8 cellular contexts compared by ENCODE assay signal in the genomic region with DNA sequence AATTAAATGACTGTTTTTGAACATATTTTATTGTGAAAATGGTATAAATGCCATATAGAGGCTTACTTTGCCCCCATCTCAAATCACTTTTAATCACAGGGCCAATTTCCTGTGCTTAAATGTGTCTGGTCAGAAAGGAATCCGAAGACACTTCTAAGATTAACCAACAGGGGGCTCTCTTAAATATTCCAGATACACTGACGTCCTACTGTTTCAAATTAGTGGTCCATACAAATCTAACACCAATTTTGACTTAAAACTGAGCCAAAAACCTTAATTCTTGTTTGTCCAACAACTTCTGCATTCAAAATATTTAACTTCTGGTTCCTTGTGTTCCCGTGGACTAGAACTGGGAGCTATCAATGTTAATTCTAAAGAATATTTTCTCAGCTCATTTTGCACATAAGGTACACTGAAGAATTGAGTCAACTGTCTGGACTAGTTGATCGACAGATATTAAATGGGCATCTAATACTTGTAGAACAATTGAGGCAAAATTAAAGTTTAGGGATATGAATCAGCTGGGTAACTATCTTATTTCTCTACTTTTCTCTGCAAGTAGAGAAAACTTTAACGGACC.
DNase-seq lines count a peak whose midpoint lies in the region; TF ChIP-seq lines count a peak whose summit lies in the region.

No MANE protein-coding gene starts in this region.

- intact Hi-C loops in left ventricle myocardium inferior (cut with micrococcal nuclease) (no loop called here), cardiac septum (cut with DNase I) (no loop called here), vagina (cut with DNase I) (no loop called here)

- TF ChIP-seq POLR2A in vagina (IDR thresholded peaks at IDR 0.05): no peak

- no peaks in the 10 kb centered on the region for H3K36me3 ChIP-seq in left ventricle myocardium inferior
- H3K36me3 ChIP-seq in vagina: no peaks in the 10 kb centered on the region

- H3K9me3 ChIP-seq in left ventricle myocardium inferior (replicated peaks): no peaks in the 10 kb centered on the region
- H3K9me3 ChIP-seq in vagina: no peaks in the 10 kb centered on the region

- H3K27me3 ChIP-seq in left ventricle myocardium inferior (ENCODE audit: low read depth): no peaks in the 10 kb centered on the region
- H3K27me3 ChIP-seq in vagina: no peaks in the 10 kb centered on the region

- TF ChIP-seq CTCF in left ventricle myocardium inferior (IDR thresholded peaks at IDR 0.05; ENCODE audit: borderline replicate concordance): peak; percentile 66
- TF ChIP-seq CTCF in astrocyte of the spinal cord (IDR thresholded peaks at IDR 0.05; ENCODE audit: low read depth, low read length): peak; percentile 53
- peak in 1 of 3 experiments; percentile 11 for TF ChIP-seq CTCF in vagina (IDR thresholded peaks at IDR 0.05)

- H3K4me3 ChIP-seq in left ventricle myocardium inferior (no peak overlapping the region), astrocyte of the spinal cord (ENCODE audit: low read depth, low read length) (no peak overlapping the region), vagina (no peak overlapping the region)

- no peak for DNase-seq in left ventricle myocardium inferior
- no peak for DNase-seq in cardiac septum (ENCODE audit: low spot score)
- DNase-seq in LHCN-M2 (ENCODE audit: low read depth): peak; percentile 48
- DNase-seq in astrocyte of the spinal cord (ENCODE audit: low read depth, low spot score): peak; percentile 58
- DNase-seq in left kidney (ENCODE audit: low read depth, low spot score): peak; percentile 59
- DNase-seq in vagina (ENCODE audit: extremely low spot score in 2 of 2): no peak
- DNase-seq in stimulated activated CD4-positive, alpha-beta T cell treated with anti-CD3 and anti-CD28 coated beads, Interleukin-1b, Interleukin-23, amount 100 ng/mL, for 48 hours: no peak
- DNase-seq in NCI-H2171 treated with DMSO at 0.1 percent for 48 hours (lab: John Stamatoyannopoulos, UW): no peak

- in situ Hi-C loops in astrocyte of the spinal cord (cut with HindIII; ENCODE audit: low sequenced_read_pairs): no loop called here

- H3K27ac ChIP-seq in left ventricle myocardium inferior (replicated peaks) (no peak overlapping the region), vagina (no peak overlapping the region)

- H3K4me1 ChIP-seq in left ventricle myocardium inferior (no peaks in the 10 kb centered on the region), vagina (no peaks in the 10 kb centered on the region)

Comparison
In these comparisons a context has a peak if more than half of its experiments do, and no peak if none do; other contexts are left out.
1. DNase-seq: peak in LHCN-M2 (single experiment), astrocyte of the spinal cord (single experiment) and left kidney (single experiment); none in left ventricle myocardium inferior (single experiment), cardiac septum (single experiment), vagina (0 of 2), stimulated activated CD4-positive, alpha-beta T cell treated with anti-CD3 and anti-CD28 coated beads, Interleukin-1b, Interleukin-23, amount 100 ng/mL, for 48 hours (single experiment) and NCI-H2171 treated with DMSO at 0.1 percent for 48 hours (single experiment).